Comparison of ENCODE assay signal across 7 cellular contexts in the genomic region with DNA sequence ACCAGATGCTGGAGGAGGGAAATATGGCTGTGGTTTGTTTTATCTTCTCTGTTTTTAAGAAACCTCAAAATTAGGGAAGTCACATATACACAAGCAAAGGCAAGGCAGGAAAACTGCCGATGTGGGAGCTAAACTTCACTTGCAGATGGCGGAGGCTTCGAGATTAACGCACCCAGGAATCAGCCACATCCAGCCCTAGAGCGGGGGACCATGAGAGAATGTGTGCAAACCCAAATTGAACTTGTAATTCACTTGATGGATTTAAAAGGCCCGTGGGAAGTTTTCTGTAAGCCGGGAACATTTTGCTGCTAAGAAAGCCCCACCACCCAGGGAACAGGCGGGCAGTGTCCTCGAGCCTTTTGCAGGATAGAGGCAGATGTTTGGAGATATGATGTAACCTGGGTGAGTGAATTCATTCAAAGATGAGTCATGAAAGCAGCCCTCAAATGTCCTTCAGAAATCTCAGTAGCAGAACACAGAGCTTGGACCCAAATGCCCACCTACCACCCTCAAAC. TPM values are rescaled to one million over a fixed set of nuclear protein-coding genes. Genes with fewer than 3 reads are reported as not detected.
A peak's percentile ranks its signal among the peaks of the same experiment; 100 is the strongest.
DNase-seq lines count a peak whose midpoint lies in the region; ATAC-seq and TF ChIP-seq lines count a peak whose summit lies in the region.

No MANE protein-coding gene starts in this region.

- H3K4me1 Mint-ChIP-seq in activated naive CD8-positive, alpha-beta T cell treated with anti-CD3 and anti-CD28 coated beads, Interleukin-2, amount 50 U/mL, for 24 hours, result peaks cover 67% of the 10 kb centered on the region

- CTCF ChIA-PET in HEK293T (lab: Yijun Ruan, JAX), result no interaction called here

- peak overlapping the region; percentile 89 for H3K27ac Mint-ChIP-seq in activated naive CD8-positive, alpha-beta T cell treated with anti-CD3 and anti-CD28 coated beads, Interleukin-2, amount 50 U/mL, for 24 hours

- ATAC-seq in activated naive CD8-positive, alpha-beta T cell treated with anti-CD3 and anti-CD28 coated beads, Interleukin-2, amount 50 U/mL, for 24 hours, result no peak

- TF ChIP-seq CTCF in GM13977 (IDR thresholded peaks at IDR 0.05; ENCODE audit: extremely low read depth, insufficient read depth, missing control alignments), result no peak

- in situ Hi-C loops in GM13977 (cut with MboI; ENCODE audit: low pct_unique_long_range_greater_than_20kb, low sequenced_read_pairs, unreplicated experiment), result no loop called here

- no peaks in the 10 kb centered on the region for H3K9me3 Mint-ChIP-seq in activated naive CD8-positive, alpha-beta T cell treated with anti-CD3 and anti-CD28 coated beads, Interleukin-2, amount 50 U/mL, for 24 hours

- peak overlapping the region; percentile 13 for H3K4me3 Mint-ChIP-seq in activated naive CD8-positive, alpha-beta T cell treated with anti-CD3 and anti-CD28 coated beads, Interleukin-2, amount 50 U/mL, for 24 hours

- DNase-seq in GM13977 (ENCODE audit: low spot score) (peak; percentile 51), HS-5 (ENCODE audit: low read depth) (peak; percentile 92), myocyte (ENCODE audit: low read depth) (peak; percentile 73), mucosa of gallbladder (ENCODE audit: low spot score) (no peak), HEK293T (ENCODE audit: extremely low spot score) (no peak), NCI-H1417 treated with DMSO at 0.1 percent for 48 hours (lab: John Stamatoyannopoulos, UW) (no peak)
- DNase-seq in activated naive CD8-positive, alpha-beta T cell treated with anti-CD3 and anti-CD28 coated beads, Interleukin-2, amount 50 U/mL, for 24 hours, result no peak

- POLR2A ChIA-PET in HEK293T (lab: Yijun Ruan, JAX), result interaction anchor here (0.6 to 1.1 kb wide), 2 partner anchors 9 to 267 kb away, joined by 3 to 5 read pairs; no protein-coding TSS in a partner anchor

- no peaks in the 10 kb centered on the region for H3K27me3 Mint-ChIP-seq in activated naive CD8-positive, alpha-beta T cell treated with anti-CD3 and anti-CD28 coated beads, Interleukin-2, amount 50 U/mL, for 24 hours

- peaks cover 11% of the 10 kb centered on the region for H3K36me3 Mint-ChIP-seq in activated naive CD8-positive, alpha-beta T cell treated with anti-CD3 and anti-CD28 coated beads, Interleukin-2, amount 50 U/mL, for 24 hours (ENCODE audit: low read depth)

TF ChIP-seq in HEK293T, 16 proteins besides CTCF, POLR2A, EP300 and RAD21:
- no peak for TF ChIP-seq LEF1 (IDR thresholded peaks at IDR 0.05; ENCODE audit: borderline replicate concordance)
- no peak for TF ChIP-seq NFRKB (IDR thresholded peaks at IDR 0.05)
- TF ChIP-seq, protein P1, sequence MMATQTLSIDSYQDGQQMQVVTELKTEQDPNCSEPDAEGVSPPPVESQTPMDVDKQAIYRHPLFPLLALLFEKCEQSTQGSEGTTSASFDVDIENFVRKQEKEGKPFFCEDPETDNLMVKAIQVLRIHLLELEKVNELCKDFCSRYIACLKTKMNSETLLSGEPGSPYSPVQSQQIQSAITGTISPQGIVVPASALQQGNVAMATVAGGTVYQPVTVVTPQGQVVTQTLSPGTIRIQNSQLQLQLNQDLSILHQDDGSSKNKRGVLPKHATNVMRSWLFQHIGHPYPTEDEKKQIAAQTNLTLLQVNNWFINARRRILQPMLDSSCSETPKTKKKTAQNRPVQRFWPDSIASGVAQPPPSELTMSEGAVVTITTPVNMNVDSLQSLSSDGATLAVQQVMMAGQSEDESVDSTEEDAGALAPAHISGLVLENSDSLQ (IDR thresholded peaks at IDR 0.05), result no peak
- no peak for TF ChIP-seq TARDBP (IDR thresholded peaks at IDR 0.05)
- TF ChIP-seq BHLHE40 (IDR thresholded peaks at IDR 0.05; ENCODE audit: borderline replicate concordance), result no peak
- TF ChIP-seq CTBP1 (IDR thresholded peaks at IDR 0.05; ENCODE audit: borderline replicate concordance), result no peak
- TF ChIP-seq FOXM1 (IDR thresholded peaks at IDR 0.05; ENCODE audit: borderline replicate concordance), result no peak
- no peak for TF ChIP-seq L3MBTL2 (conservative IDR thresholded peaks at IDR 0.05)
- no peak for TF ChIP-seq SUZ12 (IDR thresholded peaks at IDR 0.05)
- TF ChIP-seq FOXA1 (IDR thresholded peaks at IDR 0.05), result no peak
- no peak for TF ChIP-seq SP1 (IDR thresholded peaks at IDR 0.05)
- TF ChIP-seq ARNT (IDR thresholded peaks at IDR 0.05), result no peak
- TF ChIP-seq HDGF (IDR thresholded peaks at IDR 0.05; ENCODE audit: borderline replicate concordance), result no peak
- TF ChIP-seq FOXK2 (IDR thresholded peaks at IDR 0.05), result no peak
- no peak for TF ChIP-seq ELF4 (IDR thresholded peaks at IDR 0.05)
- no peak for TF ChIP-seq ZNF384 (IDR thresholded peaks at IDR 0.05)

RNA-seq across cellular contexts. Expression of a gene that starts 39.9 kb away (rescaled TPM):
- 5.5 and 11.7 TPM in 2 replicates for total RNA-seq in myocyte
- 0.95 TPM for polyA plus RNA-seq in myocyte (2012)
- total RNA-seq in mucosa of gallbladder, result 29.8 TPM

Comparison
In these comparisons a context has a peak if more than half of its experiments do, and no peak if none do; other contexts are left out.
1. DNase-seq: peak in GM13977 (single experiment), HS-5 (single experiment) and myocyte (single experiment); none in activated naive CD8-positive, alpha-beta T cell treated with anti-CD3 and anti-CD28 coated beads, Interleukin-2, amount 50 U/mL, for 24 hours (single experiment), mucosa of gallbladder (single experiment), HEK293T (single experiment) and NCI-H1417 treated with DMSO at 0.1 percent for 48 hours (single experiment).